8 cellular contexts compared by ENCODE assay signal in the genomic region with DNA sequence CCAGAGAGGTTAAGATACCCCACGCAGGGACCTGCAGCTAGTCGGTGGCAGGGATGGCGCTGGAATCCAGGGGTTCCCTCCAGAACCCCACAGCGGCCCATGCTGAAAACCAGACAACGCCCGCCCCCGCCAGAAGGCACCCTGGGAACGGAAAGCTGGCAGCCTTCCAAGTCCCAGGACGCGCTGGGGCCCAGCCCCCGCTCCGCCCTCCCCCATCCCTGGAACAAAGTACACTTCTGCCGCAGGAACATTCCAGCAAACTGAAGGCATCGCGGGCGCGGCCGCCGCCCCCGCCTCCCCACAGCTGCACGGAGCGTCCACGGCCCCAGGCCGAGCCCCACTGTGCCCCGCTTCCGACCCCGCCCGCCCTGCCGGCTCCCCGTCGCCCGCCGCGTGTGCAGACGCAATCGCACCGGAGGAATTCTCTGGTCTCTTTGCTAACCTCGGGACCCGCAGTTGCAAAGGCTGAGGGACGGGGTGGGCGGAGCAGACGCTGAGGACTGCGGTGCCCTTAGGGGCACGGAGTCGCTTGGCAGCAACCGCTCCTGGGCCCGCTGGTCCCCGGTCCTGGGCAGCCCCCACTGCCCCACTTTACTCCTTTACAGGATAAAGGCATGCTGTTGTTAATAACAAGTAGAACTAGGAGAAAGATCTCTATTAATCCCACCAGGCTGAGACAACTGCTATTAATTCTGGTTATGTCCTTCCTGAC. TPM values are rescaled to one million over a fixed set of nuclear protein-coding genes. Genes with fewer than 3 reads are reported as not detected.
DNase-seq lines count a peak whose midpoint lies in the region; ATAC-seq, FAIRE-seq and TF ChIP-seq lines count a peak whose summit lies in the region.

No MANE protein-coding gene starts in this region.

- no peak for TF ChIP-seq POLR2A in GM12891 (IDR thresholded peaks at IDR 0.05; ENCODE audit: low read depth, low read length)
- TF ChIP-seq POLR2A in H1 (IDR thresholded peaks at IDR 0.05; ENCODE audit: control extremely low read depth in 1 of 2, low read depth in 2 of 2, low read length in 2 of 2) = no peak; a peak in 1 of 3 replicates

- H3K18ac ChIP-seq in H1 (ENCODE audit: extremely low read depth, low read length) = no peak overlapping the region

- no peak overlapping the region for H2BK15ac ChIP-seq in H1 (ENCODE audit: low read length)

- no peak overlapping the region for H3K4ac ChIP-seq in H1 (replicated peaks; ENCODE audit: insufficient read length, low read depth, low read length)

- H3K56ac ChIP-seq in H1 (replicated peaks; ENCODE audit: insufficient read length, low read depth, low read length) = no peak overlapping the region

- H2BK12ac ChIP-seq in H1 (ENCODE audit: low read depth, low read length) = no peak overlapping the region

- TF ChIP-seq CTCF in H1 (IDR thresholded peaks at IDR 0.05; ENCODE audit: control extremely low read depth in 1 of 3, insufficient read depth in 1 of 3, low read depth in 1 of 3, low read length in 3 of 3) = no peak

- peak overlapping the region; percentile 62; the same call in 1 of the 2 replicates for H4K8ac ChIP-seq in H1 (ENCODE audit: extremely low read depth, insufficient read depth, low read length)

- no peak overlapping the region for H3K14ac ChIP-seq in H1 (ENCODE audit: insufficient read length)

- CTCF ChIA-PET in activated CD8-positive, alpha-beta T cell treated with anti-CD3 and anti-CD28 coated beads, Interleukin-2, amount 10 ng/mL, durations not matched to agents 7 days and 5 days (lab: Charles Lee) = no interaction called here
- CTCF ChIA-PET in H1 (lab: Charles Lee; ENCODE audit: partially characterized antibody) = interaction anchor here (1.4 to 1.6 kb wide), 3 partner anchors 21 to 270 kb away, joined by 4 to 8 read pairs (median 5); no protein-coding TSS in a partner anchor

- H3K9me3 ChIP-seq in H1 (ENCODE audit: insufficient read depth in 2 of 2, low read depth in 1 of 2, low read length in 1 of 2) = no peaks in the 10 kb centered on the region

- peak; percentile 9 for FAIRE-seq in GM12891 (lab: Jason Lieb, UNC)
- no peak for FAIRE-seq in H1 (lab: Jason Lieb, UNC)

- H4K20me1 ChIP-seq in H1 (replicated peaks in 1 of 2; ENCODE audit: control insufficient read depth in 1 of 2, insufficient read depth in 2 of 2, low read length in 2 of 2) = no peaks in the 10 kb centered on the region

- DNase-seq in GM12891 (ENCODE audit: insufficient read length, low spot score) = no peak
- peak; percentile 28 for DNase-seq in NCI-H510A (lab: John Stamatoyannopoulos, UW)
- peak; percentile 38 for DNase-seq in activated CD8-positive, alpha-beta T cell treated with anti-CD3 and anti-CD28 coated beads, Interleukin-2, amount 10 ng/mL, durations not matched to agents 7 days and 5 days
- peak; percentile 33 to 81 for DNase-seq in H1 (ENCODE audit: low read depth in 1 of 2, low spot score in 2 of 2)
- DNase-seq in medulla oblongata (ENCODE audit: extremely low spot score) = peak; percentile 79
- DNase-seq in stimulated activated CD4-positive, alpha-beta T cell treated with anti-CD3 and anti-CD28 coated beads, TNF-alpha, amount 100 ng/mL, for 24 hours (ENCODE audit: low read depth in 3 of 3) = peak; percentile 16 to 56 (median 33)

- POLR2A ChIA-PET in activated CD8-positive, alpha-beta T cell treated with anti-CD3 and anti-CD28 coated beads, Interleukin-2, amount 10 ng/mL, durations not matched to agents 7 days and 5 days (lab: Charles Lee) = no interaction called here
- POLR2A ChIA-PET in H1 (lab: Charles Lee; ENCODE audit: partially characterized antibody) = interaction anchor here (1.2 to 2.3 kb wide), 4 partner anchors 10 to 170 kb away, joined by 3 to 10 read pairs (median 6); no protein-coding TSS in a partner anchor

- H4K91ac ChIP-seq in H1 (replicated peaks; ENCODE audit: insufficient read length, low read length) = no peak overlapping the region

- peaks cover 2% of the 10 kb centered on the region; the same call in 1 of the 2 replicates for H3K23me2 ChIP-seq in H1 (ENCODE audit: low read depth, low read length)

- no peak overlapping the region for H3K23ac ChIP-seq in H1 (ENCODE audit: insufficient read length)

- no peak overlapping the region for H2BK120ac ChIP-seq in H1 (replicated peaks; ENCODE audit: low read depth, low read length)

- peaks cover 22% of the 10 kb centered on the region for H3K27me3 Mint-ChIP-seq in activated CD8-positive, alpha-beta T cell treated with anti-CD3 and anti-CD28 coated beads, Interleukin-2, amount 10 ng/mL, durations not matched to agents 7 days and 5 days (ENCODE audit: low read depth)

- H3K4me2 ChIP-seq in H1 (ENCODE audit: insufficient read depth in 1 of 2, low read depth in 2 of 2, low read length in 2 of 2) = peak overlapping the region; percentile 61 to 66

- no peak; a peak in 1 of 4 replicates for TF ChIP-seq RAD21 in H1 (IDR thresholded peaks at IDR 0.05 in 1 of 2, conservative IDR thresholded peaks at IDR 0.05 in 1 of 2; ENCODE audit: low read depth in 2 of 2, low read length in 2 of 2)

- H3K4me3 Mint-ChIP-seq in activated CD8-positive, alpha-beta T cell treated with anti-CD3 and anti-CD28 coated beads, Interleukin-2, amount 10 ng/mL, durations not matched to agents 7 days and 5 days = peak overlapping the region; percentile 66

- ATAC-seq in activated CD8-positive, alpha-beta T cell treated with anti-CD3 and anti-CD28 coated beads, Interleukin-2, amount 10 ng/mL, durations not matched to agents 7 days and 5 days = peak; percentile 88
- ATAC-seq in HG03354 (IDR thresholded peaks at IDR 0.05; ENCODE audit: poor library complexity, severe bottlenecking, unreplicated experiment) (no peak), HG02973 (IDR thresholded peaks at IDR 0.05; ENCODE audit: unreplicated experiment) (no peak)

- H3K4me1 Mint-ChIP-seq in activated CD8-positive, alpha-beta T cell treated with anti-CD3 and anti-CD28 coated beads, Interleukin-2, amount 10 ng/mL, durations not matched to agents 7 days and 5 days (ENCODE audit: low read depth) = peaks cover 21% of the 10 kb centered on the region

- H3K36me3 Mint-ChIP-seq in activated CD8-positive, alpha-beta T cell treated with anti-CD3 and anti-CD28 coated beads, Interleukin-2, amount 10 ng/mL, durations not matched to agents 7 days and 5 days (ENCODE audit: low read depth) = no peaks in the 10 kb centered on the region

- no peak overlapping the region for H2BK20ac ChIP-seq in H1 (ENCODE audit: low read length)

- H3K79me2 ChIP-seq in H1 (ENCODE audit: control insufficient read depth in 1 of 2, insufficient read depth in 2 of 2, low read length in 2 of 2) = no peaks in the 10 kb centered on the region

- peak overlapping the region in 1 of 4 experiments; percentile 61; a peak in 5 of 7 replicates for H3K9ac ChIP-seq in H1 (replicated peaks in 1 of 4; ENCODE audit: extremely low read depth in 1 of 4, low read depth in 3 of 4, low read length in 3 of 4)

- no peaks in the 10 kb centered on the region for H3K36me3 ChIP-seq in H1 (ENCODE audit: control insufficient read depth in 2 of 4, insufficient read depth in 4 of 4, low read length in 3 of 4)

- peak overlapping the region; percentile 41 to 62 (median 46) for H3K4me3 ChIP-seq in H1 (ENCODE audit: extremely low read depth in 1 of 4, insufficient read depth in 2 of 4, low read depth in 3 of 4, low read length in 4 of 4)

- no peak overlapping the region for H4K5ac ChIP-seq in H1 (ENCODE audit: insufficient read length, low read depth, low read length)

- peaks cover 0 to 8% (median 2%) of the 10 kb centered on the region in 4 experiments; a peak in 2 of 7 replicates for H3K27me3 ChIP-seq in H1 (replicated peaks in 1 of 4; ENCODE audit: control insufficient read depth in 3 of 4, extremely low read depth in 1 of 4, insufficient read depth in 3 of 4, low read length in 3 of 4)

- no peaks in the 10 kb centered on the region for H3K79me1 ChIP-seq in H1 (ENCODE audit: low read depth, low read length)

- no peak overlapping the region; the same call in 1 of the 2 replicates for H2BK5ac ChIP-seq in H1 (ENCODE audit: low read depth, low read length)

- no peak overlapping the region for H2AK5ac ChIP-seq in H1 (ENCODE audit: low read depth, low read length)

- WGBS in H1 (ENCODE audit: extremely low coverage in 1 of 2, insufficient coverage in 1 of 2, insufficient read length in 1 of 2, insufficient replicate concordance in 2 of 2, low coverage in 1 of 2, low lambda C conversion rate in 2 of 2, missing lambda C conversion rate in 1 of 2), 2 experiments = 6% methylated on average over 28 of the region's 48 CpGs; no CpG with 5 or more reads in 1 of the 2 experiments

- peaks cover 3 to 8% (median 6%) of the 10 kb centered on the region in 4 experiments; a peak in 6 of 7 replicates for H3K4me1 ChIP-seq in H1 (replicated peaks in 1 of 4; ENCODE audit: control insufficient read depth in 3 of 4, insufficient read depth in 4 of 4, low read length in 3 of 4)

- H3K27ac Mint-ChIP-seq in activated CD8-positive, alpha-beta T cell treated with anti-CD3 and anti-CD28 coated beads, Interleukin-2, amount 10 ng/mL, durations not matched to agents 7 days and 5 days = no peak overlapping the region

- TF ChIP-seq EP300 in H1 (IDR thresholded peaks at IDR 0.05; ENCODE audit: borderline replicate concordance in 1 of 2, low read depth in 2 of 2, low read length in 2 of 2) = no peak

- no peak overlapping the region for H3K27ac ChIP-seq in H1 (ENCODE audit: low read depth, low read length)

- H3K9me3 Mint-ChIP-seq in activated CD8-positive, alpha-beta T cell treated with anti-CD3 and anti-CD28 coated beads, Interleukin-2, amount 10 ng/mL, durations not matched to agents 7 days and 5 days (ENCODE audit: insufficient read depth) = no peaks in the 10 kb centered on the region

- 0 out of 2 replicates have a peak overlapping the region, but pooled peaks have one; percentile 43 for H2AFZ ChIP-seq in H1 (ENCODE audit: low read length)

RNA-seq across cellular contexts. Expression of gene RNU6-1, which starts 44.8 kb away (rescaled TPM):
- not detected for polyA plus RNA-seq in GM12891 (2012; ENCODE audit: low read depth, missing spikeins)
- total RNA-seq in activated CD8-positive, alpha-beta T cell treated with anti-CD3 and anti-CD28 coated beads, Interleukin-2, amount 10 ng/mL, durations not matched to agents 7 days and 5 days = not detected
- total RNA-seq in H1 (2021; fragmentation: NEBNext Ultra II Directional; extraction: Animal tissue kit (Norgen Biotek cat#: 25700)) = not detected in 2 replicates
- polyA plus RNA-seq in H1 (2011; rRNA removed) = not detected in 2 replicates
- polyA plus RNA-seq in H1 (2011; cell fraction: cytosol; rRNA removed) = not detected
- polyA plus RNA-seq in H1 (2011; cell fraction: nucleus; rRNA removed) = not detected
- not detected in 4 replicates for polyA plus RNA-seq in H1 (2012, experiment 1 of 2)
- polyA plus RNA-seq in H1 (2012, experiment 2 of 2) = not detected
- not detected for polyA plus RNA-seq in H1 (2013, experiment 1 of 2)
- polyA plus RNA-seq in H1 (2013, experiment 2 of 2) = not detected
- under 0.01 TPM in 1 of 2 replicates, not detected in the other for polyA minus RNA-seq in H1 (2011; rRNA and poly(A)+ RNA removed)
- not detected for polyA minus RNA-seq in H1 (2011; cell fraction: cytosol; rRNA and poly(A)+ RNA removed)
- not detected for polyA minus RNA-seq in H1 (2011; cell fraction: nucleus; rRNA and poly(A)+ RNA removed)

RNA-seq across cellular contexts. Expression of gene SKOR1, which starts 59.4 kb away (rescaled TPM):
- 0.05 TPM for polyA plus RNA-seq in GM12891 (2012; ENCODE audit: low read depth, missing spikeins)
- total RNA-seq in activated CD8-positive, alpha-beta T cell treated with anti-CD3 and anti-CD28 coated beads, Interleukin-2, amount 10 ng/mL, durations not matched to agents 7 days and 5 days = under 1 TPM; 0.21 to 0.32 TPM
- 0.11 TPM in 2 replicates for total RNA-seq in H1 (2021; fragmentation: NEBNext Ultra II Directional; extraction: Animal tissue kit (Norgen Biotek cat#: 25700))
- polyA plus RNA-seq in H1 (2011; rRNA removed) = 0.03 and 0.08 TPM in 2 replicates
- 0.05 TPM for polyA plus RNA-seq in H1 (2011; cell fraction: cytosol; rRNA removed)
- 0.13 TPM for polyA plus RNA-seq in H1 (2011; cell fraction: nucleus; rRNA removed)
- polyA plus RNA-seq in H1 (2012, experiment 1 of 2) = 0.06 to 0.12 TPM (median 0.07 TPM) in 3 of 4 replicates, not detected in the other
- polyA plus RNA-seq in H1 (2012, experiment 2 of 2) = not detected
- 0.04 TPM for polyA plus RNA-seq in H1 (2013, experiment 1 of 2)
- 0.04 TPM for polyA plus RNA-seq in H1 (2013, experiment 2 of 2)
- not detected in 2 replicates for polyA minus RNA-seq in H1 (2011; rRNA and poly(A)+ RNA removed)
- not detected for polyA minus RNA-seq in H1 (2011; cell fraction: cytosol; rRNA and poly(A)+ RNA removed)
- polyA minus RNA-seq in H1 (2011; cell fraction: nucleus; rRNA and poly(A)+ RNA removed) = 0.40 TPM
